In the genomic region with DNA sequence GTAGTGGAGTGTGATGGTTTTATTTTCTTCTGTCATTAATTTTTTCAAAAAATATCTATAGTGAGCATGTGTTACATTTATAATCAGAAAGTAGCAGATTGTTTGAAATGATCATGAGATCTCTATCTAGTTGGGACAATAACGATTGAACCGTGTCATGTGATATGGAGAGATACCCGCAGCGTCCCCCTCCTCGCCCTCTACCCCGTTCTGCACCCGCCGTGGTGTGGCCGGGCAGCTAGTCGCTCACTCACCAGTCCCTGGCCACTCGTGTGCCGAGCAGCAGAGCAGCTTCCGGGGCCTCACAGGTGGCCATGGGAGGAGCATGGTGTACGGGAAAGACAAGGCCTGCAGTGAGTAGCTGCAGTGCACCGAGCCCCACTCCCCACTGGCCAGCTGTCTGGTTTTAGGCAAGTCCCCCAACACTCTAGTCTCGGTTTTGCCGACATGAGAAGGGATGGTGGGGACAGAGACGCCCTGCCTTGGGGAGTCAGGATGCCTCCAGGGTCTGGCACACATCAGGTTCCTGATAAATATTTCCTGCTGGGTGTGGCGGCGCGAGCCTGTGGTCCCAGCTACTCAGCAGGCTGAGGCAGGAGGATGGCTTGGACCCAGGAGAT, we compare ENCODE assay signal across 20 cellular contexts. TPM values are rescaled to one million over a fixed set of nuclear protein-coding genes. Genes with fewer than 3 reads are reported as not detected.
DNase-seq lines count a peak whose midpoint lies in the region; ATAC-seq, FAIRE-seq and TF ChIP-seq lines count a peak whose summit lies in the region.
"Had no signal": no experiment of that assay in that cellular context is flagged by ENCODE, and none has a peak within 500 bp of the region (broad histone marks: within the 10 kb centered on the region; RNA-seq: fewer than 3 reads in every experiment).

No MANE protein-coding gene starts in this region.

- H2AFZ ChIP-seq in H1 (ENCODE audit: low read length) (no peak overlapping the region), osteoblast (ENCODE audit: low read length) (no peak overlapping the region)
- H2AFZ ChIP-seq: GM23338 had no signal

- H4K91ac ChIP-seq in H1 (replicated peaks; ENCODE audit: insufficient read length, low read length): no peak overlapping the region

- no peak for TF ChIP-seq RAD21 in H1 (IDR thresholded peaks at IDR 0.05 in 1 of 2, conservative IDR thresholded peaks at IDR 0.05 in 1 of 2; ENCODE audit: low read depth in 2 of 2, low read length in 2 of 2)

- peak overlapping the region; percentile 40; the same call in 1 of the 2 replicates for H4K8ac ChIP-seq in H1 (ENCODE audit: extremely low read depth, insufficient read depth, low read length)

- H3K23me2 ChIP-seq in H1 (ENCODE audit: low read depth, low read length): peaks cover 1% of the 10 kb centered on the region; the same call in 1 of the 2 replicates

- H3K4me1 ChIP-seq in H1 (replicated peaks in 1 of 4; ENCODE audit: control insufficient read depth in 3 of 4, insufficient read depth in 4 of 4, low read length in 3 of 4): no peaks in the 10 kb centered on the region
- H3K4me1 ChIP-seq in osteoblast (ENCODE audit: insufficient read depth, low read length): no peaks in the 10 kb centered on the region
- no peaks in the 10 kb centered on the region for H3K4me1 ChIP-seq in sigmoid colon
- H3K4me1 ChIP-seq: BE2C had no signal

- WGBS in H1 (ENCODE audit: extremely low coverage in 1 of 2, insufficient coverage in 1 of 2, insufficient read length in 1 of 2, insufficient replicate concordance in 2 of 2, low coverage in 1 of 2, low lambda C conversion rate in 2 of 2, missing lambda C conversion rate in 1 of 2), 2 experiments: 87% methylated on average over 20 of the region's 21 CpGs; no CpG with 5 or more reads in 1 of the 2 experiments
- 96 to 97% methylated on average over 21 of the region's 21 CpGs for WGBS in sigmoid colon, 2 donors

- no peak for TF ChIP-seq POLR2A in H1 (IDR thresholded peaks at IDR 0.05; ENCODE audit: control extremely low read depth in 1 of 2, low read depth in 2 of 2, low read length in 2 of 2)
- TF ChIP-seq POLR2A in sigmoid colon (IDR thresholded peaks at IDR 0.05): no peak

- H2BK5ac ChIP-seq in H1 (ENCODE audit: low read depth, low read length): no peak overlapping the region

- no peak overlapping the region for H2BK12ac ChIP-seq in H1 (ENCODE audit: low read depth, low read length)

- intact Hi-C loops in sigmoid colon (cut with DNase I): no loop called here

- FAIRE-seq in H1 (lab: Jason Lieb, UNC): no peak
- FAIRE-seq: A204.1, G401.6, GM12891 had no signal

- CTCF ChIA-PET in H1 (lab: Charles Lee; ENCODE audit: partially characterized antibody): interaction anchor here (1.3 to 5.4 kb wide), 2 partner anchors 13 to 35 kb away, joined by 3 to 26 read pairs; no protein-coding TSS in a partner anchor

- H2BK120ac ChIP-seq in H1 (replicated peaks; ENCODE audit: low read depth, low read length): no peak overlapping the region

- H2BK15ac ChIP-seq in H1 (ENCODE audit: low read length): no peak overlapping the region

- POLR2A ChIA-PET in H1 (lab: Charles Lee; ENCODE audit: partially characterized antibody): no interaction called here

- H3K4me3 ChIP-seq in H7 (ENCODE audit: insufficient read depth, low read depth, low read length) (no peak overlapping the region), H1 (ENCODE audit: extremely low read depth in 1 of 4, insufficient read depth in 2 of 4, low read depth in 3 of 4, low read length in 4 of 4) (no peak overlapping the region), osteoblast (ENCODE audit: insufficient read depth, low read length) (no peak overlapping the region), sigmoid colon (no peak overlapping the region)
- H3K4me3 ChIP-seq: GM23338 had no signal

- H3K14ac ChIP-seq in H1 (ENCODE audit: insufficient read length): no peak overlapping the region

- H3K27me3 ChIP-seq in H7 (ENCODE audit: control insufficient read depth, insufficient read depth, low read length) (no peaks in the 10 kb centered on the region), H1 (replicated peaks in 1 of 4; ENCODE audit: control insufficient read depth in 3 of 4, extremely low read depth in 1 of 4, insufficient read depth in 3 of 4, low read length in 3 of 4) (no peaks in the 10 kb centered on the region), osteoblast (ENCODE audit: insufficient read depth, low read length) (no peaks in the 10 kb centered on the region), sigmoid colon (no peaks in the 10 kb centered on the region)
- H3K27me3 ChIP-seq: BE2C had no signal

- H2BK20ac ChIP-seq in H1 (ENCODE audit: low read length): no peak overlapping the region

- H3K79me2 ChIP-seq in H1 (ENCODE audit: control insufficient read depth in 1 of 2, insufficient read depth in 2 of 2, low read length in 2 of 2): no peaks in the 10 kb centered on the region
- H3K79me2 ChIP-seq in osteoblast (ENCODE audit: insufficient read depth, low read length): no peaks in the 10 kb centered on the region

- no peak overlapping the region for H3K9ac ChIP-seq in H1 (replicated peaks in 1 of 4; ENCODE audit: extremely low read depth in 1 of 4, low read depth in 3 of 4, low read length in 3 of 4)

- H3K9me3 ChIP-seq in H1 (ENCODE audit: insufficient read depth in 2 of 2, low read depth in 1 of 2, low read length in 1 of 2) (peaks cover 0 to 4% of the 10 kb centered on the region in 2 experiments; a peak in 2 of 4 replicates), osteoblast (ENCODE audit: low read depth, low read length) (no peaks in the 10 kb centered on the region), sigmoid colon (no peaks in the 10 kb centered on the region)
- H3K9me3 ChIP-seq: BE2C had no signal

- H4K20me1 ChIP-seq in H1 (replicated peaks in 1 of 2; ENCODE audit: control insufficient read depth in 1 of 2, insufficient read depth in 2 of 2, low read length in 2 of 2) (peaks cover 0 to 12% of the 10 kb centered on the region in 2 experiments), osteoblast (ENCODE audit: insufficient read depth, low read length) (peaks cover 11% of the 10 kb centered on the region)

- H3K4ac ChIP-seq in H1 (replicated peaks; ENCODE audit: insufficient read length, low read depth, low read length): no peak overlapping the region

- H3K27ac ChIP-seq in H1 (ENCODE audit: low read depth, low read length) (no peak overlapping the region), osteoblast (ENCODE audit: low read depth, low read length) (no peak overlapping the region), sigmoid colon (no peak overlapping the region)

- H3K36me3 ChIP-seq in H7 (replicated peaks; ENCODE audit: control insufficient read depth, insufficient read depth, low read length) (peaks cover 17% of the 10 kb centered on the region), H1 (ENCODE audit: control insufficient read depth in 2 of 4, insufficient read depth in 4 of 4, low read length in 3 of 4) (peaks cover 17 to 55% (median 32%) of the 10 kb centered on the region in 4 experiments), osteoblast (ENCODE audit: insufficient read depth, low read length) (peaks cover 41% of the 10 kb centered on the region), sigmoid colon (peaks cover 52 to 92% (median 73%) of the 10 kb centered on the region in 4 donors)

- H3K23ac ChIP-seq in H1 (ENCODE audit: insufficient read length): no peak overlapping the region

- H3K4me2 ChIP-seq in H1 (ENCODE audit: insufficient read depth in 1 of 2, low read depth in 2 of 2, low read length in 2 of 2) (no peak overlapping the region), osteoblast (ENCODE audit: insufficient read depth, low read length) (no peak overlapping the region)
- H3K4me2 ChIP-seq: GM23338 had no signal

- no peak for TF ChIP-seq CTCF in H1 (IDR thresholded peaks at IDR 0.05; ENCODE audit: control extremely low read depth in 1 of 3, insufficient read depth in 1 of 3, low read depth in 1 of 3, low read length in 3 of 3)
- TF ChIP-seq CTCF in osteoblast (IDR thresholded peaks at IDR 0.05; ENCODE audit: extremely low read depth, low read depth, low read length): no peak
- no peak for TF ChIP-seq CTCF in sigmoid colon (IDR thresholded peaks at IDR 0.05)

- no peak for TF ChIP-seq EP300 in H1 (IDR thresholded peaks at IDR 0.05; ENCODE audit: borderline replicate concordance in 1 of 2, low read depth in 2 of 2, low read length in 2 of 2)
- TF ChIP-seq EP300 in sigmoid colon (IDR thresholded peaks at IDR 0.05): no peak

- no peak overlapping the region for H4K5ac ChIP-seq in H1 (ENCODE audit: insufficient read length, low read depth, low read length)

- no peak overlapping the region for H2AK5ac ChIP-seq in H1 (ENCODE audit: low read depth, low read length)

- peak; percentile 38 for DNase-seq in H7
- DNase-seq in H1 (ENCODE audit: low read depth in 1 of 2, low spot score in 2 of 2): no peak
- DNase-seq in osteoblast (ENCODE audit: insufficient read length, low spot score, missing footprints): peak; percentile 58
- peak; percentile 56 for DNase-seq in sigmoid colon
- DNase-seq in NCI-H748 treated with DMSO at 0.1 percent for 48 hours (lab: John Stamatoyannopoulos, UW): no peak
- DNase-seq in stimulated activated CD8-positive, alpha-beta memory T cell treated with anti-CD3 and anti-CD28 coated beads, Interleukin-4, amount 100 ng/mL, for 48 hours: no peak
- DNase-seq: ACHN; BE2C; C1 segment of cervical spinal cord; CD4-positive, CD25-positive, alpha-beta regulatory T cell; CD8-positive, alpha-beta memory T cell; COR-L47; DMS 273 treated with DMSO at 0.1 percent for 48 hours; H9 had no signal

- no peak overlapping the region for H3K56ac ChIP-seq in H1 (replicated peaks; ENCODE audit: insufficient read length, low read depth, low read length)

- no peaks in the 10 kb centered on the region for H3K79me1 ChIP-seq in H1 (ENCODE audit: low read depth, low read length)

- no peak for ATAC-seq in GM18498 (IDR thresholded peaks at IDR 0.05; ENCODE audit: unreplicated experiment)
- ATAC-seq: GM23338 had no signal

- H3K18ac ChIP-seq in H1 (ENCODE audit: extremely low read depth, low read length): no peak overlapping the region

RNA-seq across cellular contexts. Expression of a gene that starts 15.3 kb away (rescaled TPM):
- 2.2 and 2.3 TPM in 2 replicates for total RNA-seq in H7 (2014; rRNA removed; shearing (Covaris generic))
- 5.8 and 7.0 TPM in 2 replicates for total RNA-seq in H1 (2021; fragmentation: NEBNext Ultra II Directional; extraction: Animal tissue kit (Norgen Biotek cat#: 25700))
- polyA plus RNA-seq in H1 (2011; rRNA removed): 3.7 and 4.6 TPM in 2 replicates
- 3.9 TPM for polyA plus RNA-seq in H1 (2011; cell fraction: cytosol; rRNA removed)
- polyA plus RNA-seq in H1 (2011; cell fraction: nucleus; rRNA removed): 12.8 TPM
- polyA plus RNA-seq in H1 (2012, experiment 1 of 2): 3.2 to 3.9 TPM (median 3.6 TPM) in 4 replicates
- 1.7 TPM for polyA plus RNA-seq in H1 (2012, experiment 2 of 2)
- 3.0 TPM for polyA plus RNA-seq in H1 (2013, experiment 1 of 2)
- polyA plus RNA-seq in H1 (2013, experiment 2 of 2): 2.4 TPM
- 18.3 and 19.3 TPM in 2 replicates for polyA minus RNA-seq in H1 (2011; rRNA and poly(A)+ RNA removed)
- 6.3 TPM for polyA minus RNA-seq in H1 (2011; cell fraction: cytosol; rRNA and poly(A)+ RNA removed)
- polyA minus RNA-seq in H1 (2011; cell fraction: nucleus; rRNA and poly(A)+ RNA removed): 26.2 TPM
- 5.1 and 5.6 TPM in 2 replicates for total RNA-seq in osteoblast
- 10 to 100 TPM in 3 of 4 donors, 1 to 10 TPM in 1; 9.3 to 16.3 (median 10.8) TPM for total RNA-seq in sigmoid colon
- polyA plus RNA-seq in sigmoid colon: 1 to 10 TPM; 1.8 to 5.4 (median 3.0) TPM

RNA-seq across cellular contexts. Expression of a gene that starts 38.8 kb away (rescaled TPM):
- total RNA-seq in H7 (2014; rRNA removed; shearing (Covaris generic)): 1.3 and 1.6 TPM in 2 replicates
- 0.48 and 0.58 TPM in 2 replicates for total RNA-seq in H1 (2021; fragmentation: NEBNext Ultra II Directional; extraction: Animal tissue kit (Norgen Biotek cat#: 25700))
- polyA plus RNA-seq in H1 (2011; rRNA removed) (0.76 and 1.5 TPM in 2 replicates), sigmoid colon (1 to 10 TPM; 6.6 to 9.9 (median 8.1) TPM)
- 1.2 TPM for polyA plus RNA-seq in H1 (2011; cell fraction: cytosol; rRNA removed)
- polyA plus RNA-seq in H1 (2011; cell fraction: nucleus; rRNA removed): 2.4 TPM
- polyA plus RNA-seq in H1 (2012, experiment 1 of 2): 0.53 to 0.86 TPM (median 0.70 TPM) in 4 replicates
- 0.34 TPM for polyA plus RNA-seq in H1 (2012, experiment 2 of 2)
- polyA plus RNA-seq in H1 (2013, experiment 1 of 2): 0.34 TPM
- 0.48 TPM for polyA plus RNA-seq in H1 (2013, experiment 2 of 2)
- polyA minus RNA-seq in H1 (2011; rRNA and poly(A)+ RNA removed): 0.16 and 0.22 TPM in 2 replicates
- 0.59 TPM for polyA minus RNA-seq in H1 (2011; cell fraction: cytosol; rRNA and poly(A)+ RNA removed)
- 2.5 TPM for polyA minus RNA-seq in H1 (2011; cell fraction: nucleus; rRNA and poly(A)+ RNA removed)
- total RNA-seq in osteoblast (3.6 and 5.0 TPM in 2 replicates), sigmoid colon (1 to 10 TPM; 3.6 to 5.4 (median 4.3) TPM)

RNA-seq across cellular contexts. Expression of a gene that starts 53.8 kb away (rescaled TPM):
- total RNA-seq in H7 (2014; rRNA removed; shearing (Covaris generic)): 0.55 and 1.2 TPM in 2 replicates
- 2.0 and 3.6 TPM in 2 replicates for total RNA-seq in H1 (2021; fragmentation: NEBNext Ultra II Directional; extraction: Animal tissue kit (Norgen Biotek cat#: 25700))
- polyA plus RNA-seq in H1 (2011; rRNA removed): 4.2 and 7.5 TPM in 2 replicates
- 5.4 TPM for polyA plus RNA-seq in H1 (2011; cell fraction: cytosol; rRNA removed)
- polyA plus RNA-seq in H1 (2011; cell fraction: nucleus; rRNA removed): 27.9 TPM
- polyA plus RNA-seq in H1 (2012, experiment 1 of 2): 3.8 to 7.5 TPM (median 5.9 TPM) in 4 replicates
- polyA plus RNA-seq in H1 (2012, experiment 2 of 2): 2.7 TPM
- 3.8 TPM for polyA plus RNA-seq in H1 (2013, experiment 1 of 2)
- polyA plus RNA-seq in H1 (2013, experiment 2 of 2): 4.0 TPM
- 2.3 and 3.2 TPM in 2 replicates for polyA minus RNA-seq in H1 (2011; rRNA and poly(A)+ RNA removed)
- polyA minus RNA-seq in H1 (2011; cell fraction: cytosol; rRNA and poly(A)+ RNA removed): 2.6 TPM
- polyA minus RNA-seq in H1 (2011; cell fraction: nucleus; rRNA and poly(A)+ RNA removed): 4.1 TPM
- 0.29 and 0.72 TPM in 2 replicates for total RNA-seq in osteoblast
- total RNA-seq in sigmoid colon: 1 to 10 TPM in 2 of 4 donors, not detected in 2; 1.8 to 3.1 TPM
- under 1 TPM in 1 of 3 donors, not detected in 2; 0.34 TPM for polyA plus RNA-seq in sigmoid colon
- total RNA-seq: CD4-positive, CD25-positive, alpha-beta regulatory T cell; CD8-positive, alpha-beta memory T cell; HT-29 had no signal
- polyA plus RNA-seq: CD4-positive, CD25-positive, alpha-beta regulatory T cell; CD8-positive, alpha-beta memory T cell had no signal

Comparison
In these comparisons a context has a peak if more than half of its experiments do, and no peak if none do; other contexts are left out.
1. DNase-seq: peak in H7 (single experiment), osteoblast (single experiment) and sigmoid colon (single experiment); none in H1 (0 of 2), NCI-H748 treated with DMSO at 0.1 percent for 48 hours (single experiment) and stimulated activated CD8-positive, alpha-beta memory T cell treated with anti-CD3 and anti-CD28 coated beads, Interleukin-4, amount 100 ng/mL, for 48 hours (single experiment).